26 cellular contexts compared by ENCODE assay signal in genomic region chr19:1619094-1619439, GRCh38.
"Had no signal": no experiment of that assay in that cellular context is flagged by ENCODE, and none has a peak within 500 bp of the region (broad histone marks: within the 10 kb centered on the region; RNA-seq: fewer than 3 reads in every experiment).

No MANE protein-coding gene starts in this region.

- H3K36me3 Mint-ChIP-seq: natural killer cell treated with Interleukin-12 subunit alpha and Interleukin-12 subunit beta and Interleukin-15 and Interleukin-18, amount 100 ng/mL, for 72 hours had no signal

- H3K27me3 Mint-ChIP-seq: activated CD4-positive, alpha-beta memory T cell treated with anti-CD3 and anti-CD28 coated beads for 36 hours; dendritic cell treated with granulocyte-macrophage colony-stimulating factor and Interleukin-4, amounts not matched to agents 40 ng/mL and 50 ng/mL, for 4 days; natural killer cell treated with Interleukin-12 subunit alpha and Interleukin-12 subunit beta and Interleukin-15 and Interleukin-18, amount 100 ng/mL, for 72 hours; stimulated activated naive CD8-positive, alpha-beta T cell treated with anti-CD3 and anti-CD28 coated beads, Interleukin-15, Interleukin-2, amounts not matched to agents 100 ng/mL and 50 ng/mL, for 24 hours had no signal

- H3K4me3 ChIP-seq: breast epithelium, esophagus squamous epithelium, left ventricle myocardium inferior, lung, mucosa of descending colon, skin epidermis, thoracic aorta had no signal

- H3K27ac ChIP-seq: breast epithelium, esophagus squamous epithelium, left ventricle myocardium inferior, skin epidermis, thoracic aorta, VCaP had no signal

- H3K9me3 Mint-ChIP-seq: activated CD4-positive, alpha-beta memory T cell treated with anti-CD3 and anti-CD28 coated beads for 36 hours; activated naive CD4-positive, alpha-beta T cell treated with anti-CD3 and anti-CD28 coated beads, Interleukin-2, amount 50 U/mL, for 72 hours; dendritic cell treated with granulocyte-macrophage colony-stimulating factor and Interleukin-4, amounts not matched to agents 40 ng/mL and 50 ng/mL, for 4 days; natural killer cell treated with Interleukin-12 subunit alpha and Interleukin-12 subunit beta and Interleukin-15 and Interleukin-18, amount 100 ng/mL, for 72 hours; stimulated activated naive CD8-positive, alpha-beta T cell treated with anti-CD3 and anti-CD28 coated beads, Interleukin-15, Interleukin-2, amounts not matched to agents 100 ng/mL and 50 ng/mL, for 24 hours; T-helper 1 cell treated with Interleukin-12 subunit alpha and Interleukin-12 subunit beta and Interleukin-4 antibody, amounts not matched to agents 30 μg/mL and 1 μg/mL, for 36 hours had no signal

- H3K4me1 ChIP-seq: breast epithelium, esophagus squamous epithelium had no signal

- DNase-seq: activated CD4-positive, alpha-beta memory T cell treated with anti-CD3 and anti-CD28 coated beads for 36 hours; activated CD4-positive, alpha-beta T cell treated with anti-CD3 and anti-CD28 coated beads for 48 hours; activated CD8-positive, alpha-beta memory T cell treated with anti-CD3 and anti-CD28 coated beads, Interleukin-2, amount 50 U/mL, for 4 hours; activated T-cell treated with anti-CD3 and anti-CD28 coated beads, Interleukin-2, amount 50 U/mL, for 1 hour; central memory CD4-positive, alpha-beta T cell; esophagus squamous epithelium; foreskin melanocyte; islet precursor cell; left ventricle myocardium inferior; mucosa of descending colon; posterior cingulate gyrus; stimulated activated CD4-positive, alpha-beta T cell treated with anti-CD3 and anti-CD28 coated beads, Interleukin-12 subunit alpha, Interleukin-12 subunit beta, amount 100 ng/mL, for 4 hours; stimulated activated CD4-positive, alpha-beta T cell treated with anti-CD3 and anti-CD28 coated beads, Interleukin-4, amount 100 ng/mL, for 1 hour; T-helper 9 cell; trophoblast cell had no signal

- H3K27ac Mint-ChIP-seq: dendritic cell treated with granulocyte-macrophage colony-stimulating factor and Interleukin-4, amounts not matched to agents 40 ng/mL and 50 ng/mL, for 4 days; natural killer cell treated with Interleukin-12 subunit alpha and Interleukin-12 subunit beta and Interleukin-15 and Interleukin-18, amount 100 ng/mL, for 72 hours; T-helper 1 cell treated with Interleukin-12 subunit alpha and Interleukin-12 subunit beta and Interleukin-4 antibody, amounts not matched to agents 30 μg/mL and 1 μg/mL, for 36 hours had no signal

- H3K4me3 Mint-ChIP-seq: activated CD4-positive, alpha-beta memory T cell treated with anti-CD3 and anti-CD28 coated beads for 36 hours; dendritic cell treated with granulocyte-macrophage colony-stimulating factor and Interleukin-4, amounts not matched to agents 40 ng/mL and 50 ng/mL, for 4 days; natural killer cell treated with Interleukin-12 subunit alpha and Interleukin-12 subunit beta and Interleukin-15 and Interleukin-18, amount 100 ng/mL, for 72 hours; stimulated activated naive CD8-positive, alpha-beta T cell treated with anti-CD3 and anti-CD28 coated beads, Interleukin-15, Interleukin-2, amounts not matched to agents 100 ng/mL and 50 ng/mL, for 24 hours; T-helper 1 cell treated with Interleukin-12 subunit alpha and Interleukin-12 subunit beta and Interleukin-4 antibody, amounts not matched to agents 30 μg/mL and 1 μg/mL, for 36 hours had no signal

- H3K9me3 ChIP-seq: breast epithelium, esophagus squamous epithelium, left ventricle myocardium inferior, mucosa of descending colon, thoracic aorta had no signal

- H3K27me3 ChIP-seq: breast epithelium, esophagus squamous epithelium had no signal

- ATAC-seq: natural killer cell treated with Interleukin-12 subunit alpha and Interleukin-12 subunit beta and Interleukin-15 and Interleukin-18, amount 100 ng/mL, for 72 hours; sciatic nerve had no signal
